Comparison of ENCODE assay signal across 9 cellular contexts in the genomic region with DNA sequence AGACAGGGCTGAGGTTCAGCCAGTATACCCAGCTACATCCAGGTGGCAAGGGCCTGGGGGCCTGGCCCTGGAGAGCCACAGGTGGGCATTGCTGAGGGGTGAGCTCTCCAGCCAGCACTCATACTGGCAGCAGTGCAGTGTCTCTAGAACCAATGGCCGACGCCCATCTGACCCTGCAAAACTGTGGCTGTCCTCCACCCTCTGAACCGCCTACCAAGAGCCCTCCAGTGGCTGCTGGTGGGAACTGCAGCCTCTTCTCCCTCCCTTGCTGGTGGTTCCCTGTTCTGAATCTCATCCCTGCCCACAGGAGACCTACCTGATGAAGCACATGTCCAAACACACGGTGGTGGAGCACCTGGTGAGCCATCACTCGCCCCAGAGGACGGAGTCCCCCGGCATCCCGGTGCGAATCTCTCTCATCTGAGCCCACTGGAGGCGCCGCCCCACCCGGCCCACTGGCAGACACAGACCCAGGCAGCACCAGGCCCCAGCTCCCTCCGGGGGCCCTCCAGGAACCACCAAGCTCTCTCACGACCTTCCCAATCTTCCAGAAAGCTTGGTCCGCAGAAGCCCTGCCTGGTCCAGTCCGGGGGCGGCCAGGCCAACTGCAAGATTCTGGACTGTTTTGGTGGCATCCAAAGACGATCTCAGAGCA. TPM values are rescaled to one million over a fixed set of nuclear protein-coding genes. Genes with fewer than 3 reads are reported as not detected.
A peak's percentile ranks its signal among the peaks of the same experiment; 100 is the strongest.
DNase-seq lines count a peak whose midpoint lies in the region; ATAC-seq and TF ChIP-seq lines count a peak whose summit lies in the region.
"Had no signal": no experiment of that assay in that cellular context is flagged by ENCODE, and none has a peak within 500 bp of the region (broad histone marks: within the 10 kb centered on the region; RNA-seq: fewer than 3 reads in every experiment).

No MANE protein-coding gene starts in this region.

- intact Hi-C loops in CD4-positive, alpha-beta T cell (cut with DNase I, micrococcal nuclease): loop anchor here in 1 of 2 experiments (5.0 kb wide), 1 partner anchor 186 kb away; no protein-coding TSS in a partner anchor

- H3K4me3 ChIP-seq in HEK293 (ENCODE audit: low read depth, low read length) (no peak overlapping the region), epithelial cell of esophagus (ENCODE audit: low read length) (no peak overlapping the region)

- H3K36me3 Mint-ChIP-seq in CD4-positive, alpha-beta T cell (ENCODE audit: low read depth): peaks cover 64% of the 10 kb centered on the region

- no peaks in the 10 kb centered on the region for H3K9me3 Mint-ChIP-seq in CD4-positive, alpha-beta T cell

- H3K4me3 Mint-ChIP-seq in CD4-positive, alpha-beta T cell: no peak overlapping the region

- H3K27ac ChIP-seq in CD4-positive, alpha-beta T cell (ENCODE audit: low read depth, low read length): no peak overlapping the region
- H3K27ac ChIP-seq in HEK293 (ENCODE audit: extremely low read depth, low read depth, low read length): no peak overlapping the region

- POLR2A ChIA-PET in CD4-positive, alpha-beta T cell (lab: Charles Lee): interaction anchor here (0.9 kb wide), 1 partner anchor 52 kb away, joined by 3 read pairs; no protein-coding TSS in a partner anchor
- POLR2A ChIA-PET in HEK293 (lab: Yijun Ruan, JAX): no interaction called here

- no peaks in the 10 kb centered on the region for H3K4me1 ChIP-seq in HEK293 (ENCODE audit: control insufficient read depth, insufficient read depth, low read length)

- CTCF ChIA-PET in CD4-positive, alpha-beta T cell (lab: Charles Lee): interaction anchor here (0.9 kb wide), 1 partner anchor 171 kb away, joined by 3 read pairs; no protein-coding TSS in a partner anchor
- CTCF ChIA-PET in HEK293 (lab: Yijun Ruan, JAX): interaction anchor here (0.6 to 7.0 kb wide), 16 partner anchors 10 to 312 kb away, joined by 3 to 135 read pairs (median 3); a partner anchor contains a TSS

- H3K36me3 ChIP-seq in HEK293 (ENCODE audit: control insufficient read depth in 2 of 2, insufficient read depth in 1 of 2, low read length in 2 of 2): peaks cover 0 to 51% of the 10 kb centered on the region in 2 experiments; a peak in 2 of 3 replicates

- no peaks in the 10 kb centered on the region for H3K27me3 ChIP-seq in CD4-positive, alpha-beta T cell (ENCODE audit: control insufficient read depth, insufficient read depth, low read length)

- H3K4me1 Mint-ChIP-seq in CD4-positive, alpha-beta T cell (ENCODE audit: low read depth): peaks cover 44% of the 10 kb centered on the region

- ATAC-seq in CD4-positive, alpha-beta T cell (ENCODE audit: poor library complexity): peak; percentile 54
- ATAC-seq in GM18858 (IDR thresholded peaks at IDR 0.05; ENCODE audit: unreplicated experiment): no peak

- no peak overlapping the region for H3K27ac Mint-ChIP-seq in CD4-positive, alpha-beta T cell

- H3K9me3 ChIP-seq in CD4-positive, alpha-beta T cell (ENCODE audit: control insufficient read depth, low read length): no peaks in the 10 kb centered on the region
- no peaks in the 10 kb centered on the region for H3K9me3 ChIP-seq in HEK293 (ENCODE audit: control insufficient read depth, insufficient read depth, low read depth, low read length)

- H3K27me3 Mint-ChIP-seq in CD4-positive, alpha-beta T cell: no peaks in the 10 kb centered on the region

- DNase-seq in CD4-positive, alpha-beta T cell: peak; percentile 23 to 62 (median 41)
- DNase-seq in NCI-H82 treated with DMSO at 0.1 percent for 48 hours (lab: John Stamatoyannopoulos, UW; ENCODE audit: unreplicated experiment): peak; percentile 53
- peak; percentile 16 to 53 (median 31) for DNase-seq in activated CD8-positive, alpha-beta memory T cell treated with anti-CD3 and anti-CD28 coated beads for 48 hours (ENCODE audit: low read depth in 2 of 3, low spot score in 2 of 3)
- peak; percentile 60 for DNase-seq in epithelial cell of esophagus (ENCODE audit: low read depth)
- DNase-seq in myocyte (ENCODE audit: low read depth): peak; percentile 71
- DNase-seq in stimulated activated naive CD4-positive, alpha-beta T cell (lab: John Stamatoyannopoulos, UW): peak; percentile 3 to 49 (median 16)

- TF ChIP-seq CTCF in CD4-positive, alpha-beta T cell (IDR thresholded peaks at IDR 0.05): peak; percentile 82
- peak; percentile 76 for TF ChIP-seq CTCF in HEK293 (tag by site-specific recombination; IDR thresholded peaks at IDR 0.05)
- TF ChIP-seq CTCF in epithelial cell of esophagus (IDR thresholded peaks at IDR 0.05; ENCODE audit: insufficient read depth, low read depth, low read length, missing control alignments): peak; percentile 89

TF ChIP-seq in HEK293, 187 proteins besides CTCF, POLR2A, EP300 and RAD21:
- TF ChIP-seq TRIM28 (IDR thresholded peaks at IDR 0.05; ENCODE audit: borderline replicate concordance, low read length) (peak; percentile 14; the same call in 1 of the 2 replicates), ZNF548 (tag by site-specific recombination; IDR thresholded peaks at IDR 0.05) (peak; percentile 35; the same call in 1 of the 2 replicates), ZNF140 (tag by site-specific recombination; IDR thresholded peaks at IDR 0.05) (no peak), ZSCAN30 (tag by site-specific recombination; IDR thresholded peaks at IDR 0.05) (0 out of 2 replicates have a peak, but pooled peaks have one; percentile 18), KLF7 (tag by site-specific recombination; IDR thresholded peaks at IDR 0.05; ENCODE audit: borderline replicate concordance) (peak; percentile 56; the same call in 1 of the 2 replicates), SCRT1 (tag by site-specific recombination; IDR thresholded peaks at IDR 0.05; ENCODE audit: borderline replicate concordance) (0 out of 2 replicates have a peak, but pooled peaks have one; percentile 16), ZNF2 (tag by site-specific recombination; IDR thresholded peaks at IDR 0.05) (peak; percentile 99), GLIS2 (tag by site-specific recombination; IDR thresholded peaks at IDR 0.05) (peak; percentile 23; the same call in 1 of the 2 replicates), ZNF114 (tag by site-specific recombination; IDR thresholded peaks at IDR 0.05) (no peak), SCRT2 (tag by site-specific recombination; IDR thresholded peaks at IDR 0.05) (peak; percentile 83), EGR2 (tag by site-specific recombination; IDR thresholded peaks at IDR 0.05; ENCODE audit: low read depth) (0 out of 2 replicates have a peak, but pooled peaks have one; percentile 10), ZNF654 (tag by site-specific recombination; IDR thresholded peaks at IDR 0.05; ENCODE audit: low read depth) (peak; percentile 40)
- TF ChIP-seq, protein P1, sequence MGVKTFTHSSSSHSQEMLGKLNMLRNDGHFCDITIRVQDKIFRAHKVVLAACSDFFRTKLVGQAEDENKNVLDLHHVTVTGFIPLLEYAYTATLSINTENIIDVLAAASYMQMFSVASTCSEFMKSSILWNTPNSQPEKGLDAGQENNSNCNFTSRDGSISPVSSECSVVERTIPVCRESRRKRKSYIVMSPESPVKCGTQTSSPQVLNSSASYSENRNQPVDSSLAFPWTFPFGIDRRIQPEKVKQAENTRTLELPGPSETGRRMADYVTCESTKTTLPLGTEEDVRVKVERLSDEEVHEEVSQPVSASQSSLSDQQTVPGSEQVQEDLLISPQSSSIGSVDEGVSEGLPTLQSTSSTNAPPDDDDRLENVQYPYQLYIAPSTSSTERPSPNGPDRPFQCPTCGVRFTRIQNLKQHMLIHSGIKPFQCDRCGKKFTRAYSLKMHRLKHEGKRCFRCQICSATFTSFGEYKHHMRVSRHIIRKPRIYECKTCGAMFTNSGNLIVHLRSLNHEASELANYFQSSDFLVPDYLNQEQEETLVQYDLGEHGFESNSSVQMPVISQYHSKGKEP (tag by site-specific recombination; IDR thresholded peaks at IDR 0.05): no peak
- TF ChIP-seq, protein P2, sequence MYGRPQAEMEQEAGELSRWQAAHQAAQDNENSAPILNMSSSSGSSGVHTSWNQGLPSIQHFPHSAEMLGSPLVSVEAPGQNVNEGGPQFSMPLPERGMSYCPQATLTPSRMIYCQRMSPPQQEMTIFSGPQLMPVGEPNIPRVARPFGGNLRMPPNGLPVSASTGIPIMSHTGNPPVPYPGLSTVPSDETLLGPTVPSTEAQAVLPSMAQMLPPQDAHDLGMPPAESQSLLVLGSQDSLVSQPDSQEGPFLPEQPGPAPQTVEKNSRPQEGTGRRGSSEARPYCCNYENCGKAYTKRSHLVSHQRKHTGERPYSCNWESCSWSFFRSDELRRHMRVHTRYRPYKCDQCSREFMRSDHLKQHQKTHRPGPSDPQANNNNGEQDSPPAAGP (tag by site-specific recombination; IDR thresholded peaks at IDR 0.05): 0 out of 2 replicates have a peak, but pooled peaks have one; percentile 37
- TF ChIP-seq, protein P3, sequence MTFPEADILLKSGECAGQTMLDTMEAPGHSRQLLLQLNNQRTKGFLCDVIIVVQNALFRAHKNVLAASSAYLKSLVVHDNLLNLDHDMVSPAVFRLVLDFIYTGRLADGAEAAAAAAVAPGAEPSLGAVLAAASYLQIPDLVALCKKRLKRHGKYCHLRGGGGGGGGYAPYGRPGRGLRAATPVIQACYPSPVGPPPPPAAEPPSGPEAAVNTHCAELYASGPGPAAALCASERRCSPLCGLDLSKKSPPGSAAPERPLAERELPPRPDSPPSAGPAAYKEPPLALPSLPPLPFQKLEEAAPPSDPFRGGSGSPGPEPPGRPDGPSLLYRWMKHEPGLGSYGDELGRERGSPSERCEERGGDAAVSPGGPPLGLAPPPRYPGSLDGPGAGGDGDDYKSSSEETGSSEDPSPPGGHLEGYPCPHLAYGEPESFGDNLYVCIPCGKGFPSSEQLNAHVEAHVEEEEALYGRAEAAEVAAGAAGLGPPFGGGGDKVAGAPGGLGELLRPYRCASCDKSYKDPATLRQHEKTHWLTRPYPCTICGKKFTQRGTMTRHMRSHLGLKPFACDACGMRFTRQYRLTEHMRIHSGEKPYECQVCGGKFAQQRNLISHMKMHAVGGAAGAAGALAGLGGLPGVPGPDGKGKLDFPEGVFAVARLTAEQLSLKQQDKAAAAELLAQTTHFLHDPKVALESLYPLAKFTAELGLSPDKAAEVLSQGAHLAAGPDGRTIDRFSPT (tag by site-specific recombination; IDR thresholded peaks at IDR 0.05): no peak

RNA-seq across cellular contexts. Expression of a gene that starts 22.1 kb away (rescaled TPM):
- not detected for total RNA-seq in CD4-positive, alpha-beta T cell
- 0.32 TPM in 1 of 2 replicates, not detected in the other for total RNA-seq in myocyte
- polyA plus RNA-seq in myocyte (2012): not detected
- total RNA-seq: subcutaneous adipose tissue had no signal

RNA-seq across cellular contexts. Expression of a gene that starts 42.5 kb away (rescaled TPM):
- total RNA-seq in CD4-positive, alpha-beta T cell: 10 to 100 TPM; 24.7 to 26.6 TPM
- 20.4 and 28.0 TPM in 2 replicates for total RNA-seq in myocyte
- 30.2 TPM for polyA plus RNA-seq in myocyte (2012)

Comparison
In these comparisons a context has a peak if more than half of its experiments do, and no peak if none do; other contexts are left out.
1. DNase-seq: peak in every context shown above with its lines; median percentile 71 in myocyte; 60 in epithelial cell of esophagus; 53 in NCI-H82 treated with DMSO at 0.1 percent for 48 hours; 41 in CD4-positive, alpha-beta T cell; 31 in activated CD8-positive, alpha-beta memory T cell treated with anti-CD3 and anti-CD28 coated beads for 48 hours; 16 in stimulated activated naive CD4-positive, alpha-beta T cell.